ENCODE assay signal across 19 cellular contexts in genomic region chr5:180818942-180819341, GRCh38. TPM values are rescaled to one million over a fixed set of nuclear protein-coding genes. Genes with fewer than 3 reads are reported as not detected.
DNase-seq lines count a peak whose midpoint lies in the region; TF ChIP-seq lines count a peak whose summit lies in the region.
"Had no signal": no experiment of that assay in that cellular context is flagged by ENCODE, and none has a peak within 500 bp of the region (broad histone marks: within the 10 kb centered on the region; RNA-seq: fewer than 3 reads in every experiment).

No MANE protein-coding gene starts in this region.

- no peak overlapping the region for H2AFZ ChIP-seq in mesenchymal stem cell (ENCODE audit: low read depth, low read length)

- H2BK120ac ChIP-seq in mesenchymal stem cell (ENCODE audit: low read depth, low read length), result no peak overlapping the region

- DNase-seq in SJCRH30, result no peak
- no peak for DNase-seq in mesenchymal stem cell
- DNase-seq in kidney tubule cell (ENCODE audit: low spot score), result no peak
- DNase-seq in caudate nucleus (lab: John Stamatoyannopoulos, UW), result no peak
- DNase-seq in GF-D8 (lab: John Stamatoyannopoulos, UW), result no peak
- DNase-seq: activated CD4-positive, alpha-beta T cell treated with anti-CD3 and anti-CD28 coated beads for 1 hour; activated naive CD4-positive, alpha-beta T cell treated with anti-CD3 and anti-CD28 coated beads, Interleukin-2, amount 10 ng/mL, durations not matched to agents 7 days and 5 days; Caco-2; DMS53; H7; hypothalamus; left lung; midbrain; naive thymus-derived CD8-positive, alpha-beta T cell; SHP77 treated with DMSO at 0.1 percent for 48 hours; small intestine had no signal

- H4K8ac ChIP-seq in mesenchymal stem cell (ENCODE audit: low read length), result no peak overlapping the region

- POLR2A ChIA-PET in HEK293 (lab: Yijun Ruan, JAX), result no interaction called here

- H3K18ac ChIP-seq in mesenchymal stem cell (ENCODE audit: low read depth in 1 of 2, low read length in 2 of 2), result no peak overlapping the region

- no peak overlapping the region for H3K14ac ChIP-seq in mesenchymal stem cell (ENCODE audit: low read length in 2 of 2)

- no peak overlapping the region for H3K23ac ChIP-seq in mesenchymal stem cell (ENCODE audit: low read length in 2 of 2)

- peak overlapping the region; percentile 74 for H3K9ac ChIP-seq in mesenchymal stem cell (ENCODE audit: low read length)
- peak overlapping the region in 4 of 5 donors; percentile 1 to 87 (median 54) for H3K9ac ChIP-seq in subcutaneous abdominal adipose tissue (ENCODE audit: low read length in 5 of 5)

- no peaks in the 10 kb centered on the region for H3K79me1 ChIP-seq in mesenchymal stem cell (replicated peaks; ENCODE audit: low read length, poor library complexity, severe bottlenecking)

- H3K4me2 ChIP-seq in mesenchymal stem cell (ENCODE audit: low read length, poor library complexity, severe bottlenecking), result no peak overlapping the region

- H3K4me3 ChIP-seq in HEK293 (ENCODE audit: low read depth, low read length) (no peak overlapping the region), SJCRH30 (peak overlapping the region; percentile 25), mesenchymal stem cell (ENCODE audit: insufficient read depth in 1 of 2, low read depth in 1 of 2, low read length in 2 of 2) (peak overlapping the region in 1 of 2 experiments; percentile 57), subcutaneous abdominal adipose tissue (ENCODE audit: low read depth in 1 of 5, low read length in 5 of 5) (peak overlapping the region in 1 of 5 donors; percentile 37)
- H3K4me3 ChIP-seq: left lung, tibial artery had no signal

- no peak for TF ChIP-seq CTCF in HEK293 (tag by site-specific recombination; IDR thresholded peaks at IDR 0.05)

- H4K91ac ChIP-seq in mesenchymal stem cell (ENCODE audit: low read length), result no peak overlapping the region

- H3K4me1 ChIP-seq in HEK293 (ENCODE audit: control insufficient read depth, insufficient read depth, low read length) (peaks cover 18% of the 10 kb centered on the region), SJCRH30 (peaks cover 51% of the 10 kb centered on the region), mesenchymal stem cell (ENCODE audit: control insufficient read depth, insufficient read depth, low read depth, low read length) (peaks cover 18% of the 10 kb centered on the region), subcutaneous abdominal adipose tissue (ENCODE audit: control insufficient read depth in 5 of 5, insufficient read depth in 5 of 5, low read length in 5 of 5) (peaks cover 27 to 76% (median 60%) of the 10 kb centered on the region in 5 donors)

- no peak overlapping the region for H2BK12ac ChIP-seq in mesenchymal stem cell (ENCODE audit: low read length in 2 of 2)

- no peaks in the 10 kb centered on the region for H3K9me3 ChIP-seq in HEK293 (ENCODE audit: control insufficient read depth, insufficient read depth, low read depth, low read length)
- no peaks in the 10 kb centered on the region for H3K9me3 ChIP-seq in SJCRH30 (replicated peaks)
- H3K9me3 ChIP-seq in mesenchymal stem cell (ENCODE audit: control insufficient read depth, low read length), result no peaks in the 10 kb centered on the region
- H3K9me3 ChIP-seq in subcutaneous abdominal adipose tissue (ENCODE audit: control insufficient read depth in 5 of 5, low read length in 5 of 5), result no peaks in the 10 kb centered on the region
- H3K9me3 ChIP-seq: Caco-2, left lung, tibial artery had no signal

- H3K27me3 ChIP-seq in SJCRH30 (no peaks in the 10 kb centered on the region), mesenchymal stem cell (ENCODE audit: control insufficient read depth in 1 of 2, insufficient read depth in 1 of 2, low read length in 2 of 2) (no peaks in the 10 kb centered on the region), subcutaneous abdominal adipose tissue (ENCODE audit: control insufficient read depth in 5 of 5, insufficient read depth in 4 of 5, low read length in 5 of 5) (no peaks in the 10 kb centered on the region)
- H3K27me3 ChIP-seq: left lung had no signal

- H3K27ac ChIP-seq in HEK293 (ENCODE audit: extremely low read depth, low read depth, low read length) (no peak overlapping the region), SJCRH30 (peak overlapping the region; percentile 24; the same call in 1 of the 2 replicates), mesenchymal stem cell (ENCODE audit: low read length, poor library complexity, severe bottlenecking) (no peak overlapping the region), subcutaneous abdominal adipose tissue (ENCODE audit: low read depth, low read length) (peak overlapping the region; percentile 94), caudate nucleus (ENCODE audit: low read depth, low read length) (no peak overlapping the region)

- H3K36me3 ChIP-seq in HEK293 (ENCODE audit: control insufficient read depth in 2 of 2, insufficient read depth in 1 of 2, low read length in 2 of 2) (no peaks in the 10 kb centered on the region), SJCRH30 (no peaks in the 10 kb centered on the region), mesenchymal stem cell (ENCODE audit: control insufficient read depth in 1 of 2, insufficient read depth in 2 of 2, low read depth in 1 of 2, low read length in 2 of 2) (no peaks in the 10 kb centered on the region), subcutaneous abdominal adipose tissue (ENCODE audit: control insufficient read depth in 5 of 5, insufficient read depth in 5 of 5, low read length in 5 of 5) (no peaks in the 10 kb centered on the region)
- H3K36me3 ChIP-seq: left lung, tibial artery had no signal

- H3K4ac ChIP-seq in mesenchymal stem cell (ENCODE audit: low read depth in 1 of 2, low read length in 2 of 2), result no peak overlapping the region

- H2BK5ac ChIP-seq in mesenchymal stem cell (ENCODE audit: low read depth, low read length, poor library complexity, severe bottlenecking), result no peak overlapping the region

- no peak overlapping the region for H2BK15ac ChIP-seq in mesenchymal stem cell (ENCODE audit: low read depth, poor library complexity, severe bottlenecking)

- peak overlapping the region; percentile 57 for H2AK5ac ChIP-seq in mesenchymal stem cell (ENCODE audit: low read length, severe bottlenecking)

- CTCF ChIA-PET in HEK293 (lab: Yijun Ruan, JAX), result no interaction called here

- WGBS in mesenchymal stem cell, result 100% methylated on average over 1 of the region's 1 CpG

TF ChIP-seq in HEK293, 187 proteins besides CTCF, POLR2A, EP300 and RAD21:
- TF ChIP-seq KLF16 (tag by site-specific recombination; IDR thresholded peaks at IDR 0.05), result no peak
- TF ChIP-seq ZNF843 (tag by site-specific recombination; IDR thresholded peaks at IDR 0.05), result no peak
- no peak for TF ChIP-seq GLIS1 (tag by site-specific recombination; IDR thresholded peaks at IDR 0.05)
- no peak for TF ChIP-seq ZNF423 (tag by site-specific recombination; IDR thresholded peaks at IDR 0.05)
- TF ChIP-seq ZBTB20 (tag by site-specific recombination; IDR thresholded peaks at IDR 0.05), result no peak
- no peak for TF ChIP-seq MYNN (tag by site-specific recombination; IDR thresholded peaks at IDR 0.05; ENCODE audit: borderline replicate concordance)
- peak; percentile 91; the same call in 1 of the 2 replicates for TF ChIP-seq ZNF768 (tag by site-specific recombination; IDR thresholded peaks at IDR 0.05)

RNA-seq across cellular contexts. Expression of gene MGAT1, which starts 16.3 kb away (rescaled TPM):
- 85.6 and 88.5 TPM in 2 replicates for total RNA-seq in SJCRH30 (2014; rRNA removed; shearing (Covaris generic))
- polyA plus RNA-seq in mesenchymal stem cell (2013, experiment 1 of 2), result 103 TPM
- polyA plus RNA-seq in mesenchymal stem cell (2013, experiment 2 of 2), result 105 TPM

RNA-seq across cellular contexts. Expression of gene ZFP62, which starts 42.1 kb away (rescaled TPM):
- 31.5 and 43.1 TPM in 2 replicates for total RNA-seq in SJCRH30 (2014; rRNA removed; shearing (Covaris generic))
- 11.2 TPM for polyA plus RNA-seq in mesenchymal stem cell (2013, experiment 1 of 2)
- 10.5 TPM for polyA plus RNA-seq in mesenchymal stem cell (2013, experiment 2 of 2)

Comparison
In these comparisons a context has a peak if more than half of its experiments do, and no peak if none do; other contexts are left out.
1. H3K27ac ChIP-seq: peak in SJCRH30 (single experiment) and subcutaneous abdominal adipose tissue (single experiment); none in HEK293 (single experiment), mesenchymal stem cell (single experiment) and caudate nucleus (single experiment).